In the genomic region with DNA sequence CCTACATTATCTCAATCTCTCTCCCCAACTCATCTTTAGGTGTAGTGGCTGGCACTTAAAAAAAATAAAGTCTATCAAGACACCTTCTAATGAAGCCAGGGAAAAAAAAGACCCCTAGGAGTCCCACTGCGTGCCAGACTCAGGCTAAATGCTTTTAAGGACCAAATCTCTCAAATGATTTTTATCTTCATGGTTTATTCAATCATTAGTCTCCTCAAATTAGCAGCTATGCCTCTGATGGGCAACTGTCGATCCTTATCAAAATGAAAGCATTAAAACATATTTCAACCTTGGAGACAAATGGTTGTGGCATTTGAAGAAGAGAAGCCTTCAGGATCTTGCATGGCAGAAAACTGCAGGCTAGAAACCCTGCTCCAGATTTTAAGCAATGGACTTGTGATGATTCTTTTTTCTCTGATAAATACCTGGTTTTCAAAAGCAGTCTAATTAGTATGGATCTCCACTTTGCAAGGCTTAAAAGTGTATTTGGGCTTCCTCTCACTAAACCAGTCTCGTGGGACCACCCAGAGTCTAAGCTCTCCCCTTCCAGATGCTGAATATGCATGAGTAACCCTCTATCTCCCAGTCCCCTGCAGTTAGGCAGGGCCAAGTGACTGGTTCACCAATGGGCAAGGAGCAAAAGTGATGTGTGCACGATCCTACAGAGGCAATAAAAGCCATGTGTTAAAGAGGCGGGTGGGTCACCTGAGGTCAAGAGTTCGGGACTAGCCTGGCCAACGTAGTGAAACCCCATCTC, we compare ENCODE assay signal across 17 cellular contexts. TPM values are rescaled to one million over a fixed set of nuclear protein-coding genes. Genes with fewer than 3 reads are reported as not detected.
"Had no signal": no experiment of that assay in that cellular context is flagged by ENCODE, and none has a peak within 500 bp of the region (broad histone marks: within the 10 kb centered on the region; RNA-seq: fewer than 3 reads in every experiment).

No MANE protein-coding gene starts in this region.

- H3K27ac ChIP-seq: coronary artery, gastrocnemius medialis had no signal

- ATAC-seq: gastrocnemius medialis, right cardiac atrium had no signal

- H3K9me3 ChIP-seq: gastrocnemius medialis had no signal

- H3K27me3 ChIP-seq: gastrocnemius medialis had no signal

- H3K4me3 ChIP-seq: coronary artery, gastrocnemius medialis, left ventricle myocardium inferior had no signal

- H3K36me3 ChIP-seq: gastrocnemius medialis, left ventricle myocardium inferior had no signal

- DNase-seq: activated CD4-positive, CD25-positive, alpha-beta regulatory T cell treated with anti-CD3 and anti-CD28 coated beads, Interleukin-2, amount 50 U/mL, for 72 hours; activated CD8-positive, alpha-beta T cell treated with anti-CD3 and anti-CD28 coated beads for 36 hours; activated naive CD4-positive, alpha-beta T cell treated with Interleukin-2 at 50 U/mL for 16 hours; activated naive CD8-positive, alpha-beta T cell treated with anti-CD3 and anti-CD28 coated beads, Interleukin-2, amount 50 U/mL, for 24 hours; caudate nucleus; effector CD8-positive, alpha-beta T cell; gastrocnemius medialis; kidney; left ventricle myocardium inferior; right cardiac atrium; small intestine; stimulated activated naive CD4-positive, alpha-beta T cell; substantia nigra; trophoblast cell had no signal

RNA-seq across cellular contexts. Expression of gene SYT17, which starts 39.4 kb away (rescaled TPM):
- total RNA-seq: T-helper 2 cell treated with Interferon-gamma antibody and Interleukin-4, amounts not matched to agents 100 ng/mL and 5 ng/mL, for 36 hours had no signal
- polyA plus RNA-seq: fibroblast of lung had no signal
